Comparison of ENCODE assay signal across 26 cellular contexts in the genomic region with DNA sequence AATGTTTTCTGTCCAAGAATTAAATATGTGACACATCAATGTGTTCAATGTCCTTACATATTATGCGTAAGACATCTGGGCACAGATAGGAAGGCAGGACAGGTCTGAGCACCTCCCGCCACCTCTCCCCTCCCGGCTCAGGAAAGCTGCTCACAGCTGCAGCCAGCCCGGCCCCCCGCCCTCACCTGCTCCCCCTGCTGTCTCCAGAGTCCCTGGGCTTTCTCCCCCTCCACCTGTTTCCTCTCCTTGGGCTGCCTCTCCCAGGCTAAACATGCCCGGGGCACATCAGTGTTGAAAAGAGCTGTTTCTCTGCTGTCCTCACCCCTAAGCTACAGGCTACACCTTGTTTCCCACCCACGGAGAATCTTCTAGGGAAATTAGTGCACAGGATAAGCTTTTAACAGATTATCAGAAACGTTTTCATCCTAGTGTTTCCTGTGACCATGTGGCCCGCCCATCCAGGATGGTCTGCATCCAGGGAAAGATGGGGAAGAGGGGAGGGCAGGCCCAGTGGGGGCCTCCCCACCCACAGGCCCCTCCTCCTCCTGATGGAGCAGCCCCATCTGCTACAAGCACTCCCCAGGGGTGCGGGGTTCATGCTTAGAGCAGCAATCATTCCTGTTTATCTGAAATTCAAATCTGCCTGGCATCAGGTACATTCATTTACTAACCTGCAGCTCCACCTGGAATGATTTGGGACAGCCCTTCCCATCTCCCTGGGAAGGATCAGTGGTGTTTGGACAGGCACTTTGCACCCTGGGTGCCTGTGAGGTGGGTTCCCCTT.
A peak's percentile ranks its signal among the peaks of the same experiment; 100 is the strongest.
DNase-seq lines count a peak whose midpoint lies in the region; ATAC-seq and TF ChIP-seq lines count a peak whose summit lies in the region.
"Had no signal": no experiment of that assay in that cellular context is flagged by ENCODE, and none has a peak within 500 bp of the region (broad histone marks: within the 10 kb centered on the region; RNA-seq: fewer than 3 reads in every experiment).

No MANE protein-coding gene starts in this region.

- H3K9me3 ChIP-seq in stomach = no peaks in the 10 kb centered on the region
- H3K9me3 ChIP-seq: MG63, tibial artery had no signal

- DNase-seq in H7 (peak; percentile 92), NCI-H526 treated with DMSO at 0.1 percent for 48 hours (lab: John Stamatoyannopoulos, UW) (peak; percentile 75), iPS-NIHi7 (ENCODE audit: extremely low spot score) (peak; percentile 68), stomach (peak; percentile 9), NCI-H82 (lab: John Stamatoyannopoulos, UW) (no peak), NCI-H1105 treated with DMSO at 0.1 percent for 48 hours (lab: John Stamatoyannopoulos, UW) (no peak)
- DNase-seq: activated CD4-positive, alpha-beta memory T cell treated with anti-CD3 and anti-CD28 coated beads for 36 hours; activated CD4-positive, CD25-positive, alpha-beta regulatory T cell; amygdala; C1 segment of cervical spinal cord; COR-L47; effector CD4-positive, alpha-beta T cell; KG1; MG63; NCI-H1417; NCI-H446 treated with DMSO at 0.1 percent for 48 hours; NK-92 treated with Interleukin-12 subunit alpha and Interleukin-12 subunit beta, amount 100 ng/mL, for 24 hours; SHP77; stimulated activated CD8-positive, alpha-beta memory T cell treated with anti-CD3 and anti-CD28 coated beads, Interleukin-4, amount 100 ng/mL, for 48 hours; stimulated activated naive CD8-positive, alpha-beta T cell treated with anti-CD3 and anti-CD28 coated beads, Interleukin-15, amount 100 ng/mL, for 72 hours; SW 1271; T1000 had no signal

- no peak for TF ChIP-seq EP300 in stomach (IDR thresholded peaks at IDR 0.05)

- no peak for TF ChIP-seq CTCF in stomach (IDR thresholded peaks at IDR 0.05)

- H3K27me3 ChIP-seq in H7 (ENCODE audit: control insufficient read depth, insufficient read depth, low read length) (peaks cover 4% of the 10 kb centered on the region; the same call in 1 of the 2 replicates), stomach (peaks cover 0 to 48% (median 0%) of the 10 kb centered on the region in 3 donors)

- H3K4me3 ChIP-seq in H7 (ENCODE audit: insufficient read depth, low read depth, low read length) (no peak overlapping the region), stomach (no peak overlapping the region)
- H3K4me3 ChIP-seq: MG63, tibial artery had no signal

- H3K4me1 ChIP-seq in stomach = no peaks in the 10 kb centered on the region
- H3K4me1 ChIP-seq: tibial artery had no signal

- no peak for TF ChIP-seq POLR2A in stomach (IDR thresholded peaks at IDR 0.05)

- 36 to 45% (median 39%) methylated on average over 10 of the region's 10 CpGs for WGBS in stomach, 5 donors

- no peak overlapping the region for H3K27ac ChIP-seq in stomach
- H3K27ac ChIP-seq: epithelial cell of prostate, tibial artery had no signal

- intact Hi-C loops in stomach (cut with DNase I; ENCODE audit: low total_unique reads) = no loop called here

- ATAC-seq in HG02884 (IDR thresholded peaks at IDR 0.05; ENCODE audit: unreplicated experiment) = no peak
- ATAC-seq: activated T-helper 17 cell treated with anti-CD3 and anti-CD28 coated beads, Interleukin-2, amount 50 U/mL, for 72 hours had no signal

- H3K36me3 ChIP-seq in H7 (replicated peaks; ENCODE audit: control insufficient read depth, insufficient read depth, low read length) = no peaks in the 10 kb centered on the region
- no peaks in the 10 kb centered on the region for H3K36me3 ChIP-seq in stomach
- H3K36me3 ChIP-seq: MG63, tibial artery had no signal

Comparison
In these comparisons a context has a peak if more than half of its experiments do, and no peak if none do; other contexts are left out.
1. DNase-seq: peak in H7 (single experiment), NCI-H526 treated with DMSO at 0.1 percent for 48 hours (single experiment), iPS-NIHi7 (single experiment) and stomach (single experiment); none in NCI-H82 (single experiment) and NCI-H1105 treated with DMSO at 0.1 percent for 48 hours (single experiment).